Comparison of ENCODE assay signal across 15 cellular contexts in the genomic region with DNA sequence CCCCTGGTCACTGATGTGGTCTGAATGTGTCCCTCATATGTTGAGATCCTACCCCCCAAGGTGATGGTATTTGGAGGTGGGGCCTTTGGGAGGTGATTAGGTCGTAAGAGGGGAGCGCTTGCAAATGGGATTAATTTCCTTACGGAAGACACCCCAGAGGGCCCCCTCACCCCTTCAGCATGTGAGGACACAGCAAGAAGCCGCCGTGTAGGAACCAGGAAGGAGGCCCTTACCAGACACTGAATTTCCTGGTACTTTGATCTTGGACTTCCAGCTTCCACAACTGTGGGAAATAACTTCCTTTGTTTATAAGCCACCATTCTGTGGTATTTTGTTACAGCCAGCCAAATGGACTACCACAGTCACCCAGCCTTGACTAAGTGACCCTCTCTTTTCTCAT. TPM values are rescaled to one million over a fixed set of nuclear protein-coding genes. Genes with fewer than 3 reads are reported as not detected.
DNase-seq lines count a peak whose midpoint lies in the region; ATAC-seq and TF ChIP-seq lines count a peak whose summit lies in the region.
"Had no signal": no experiment of that assay in that cellular context is flagged by ENCODE, and none has a peak within 500 bp of the region (broad histone marks: within the 10 kb centered on the region; RNA-seq: fewer than 3 reads in every experiment).

No MANE protein-coding gene starts in this region.

- DNase-seq in CD4-positive, CD25-positive, alpha-beta regulatory T cell = no peak
- no peak for DNase-seq in CD8-positive, alpha-beta memory T cell
- DNase-seq in activated T-helper 1 cell treated with anti-CD3 and anti-CD28 coated beads, Interleukin-12 subunit alpha, Interleukin-12 subunit beta, Interleukin-2, Interleukin-4 antibody, amounts not matched to agents 30 ng/mL and 10 ng/mL and 1 ng/mL, durations not matched to agents 14 hours and 24 hours and 36 hours (ENCODE audit: low spot score) = no peak
- DNase-seq in naive thymus-derived CD8-positive, alpha-beta T cell = no peak
- no peak for DNase-seq in prostate gland (ENCODE audit: low spot score)
- DNase-seq: activated CD4-positive, alpha-beta T cell treated with anti-CD3 and anti-CD28 coated beads for 48 hours; C1 segment of cervical spinal cord; cerebellar nuclear complex; foreskin keratinocyte; GM23248; T-helper 9 cell had no signal

- peak overlapping the region; percentile 52 for H3K27ac ChIP-seq in CD4-positive, CD25-positive, alpha-beta regulatory T cell (ENCODE audit: insufficient read depth, low read length, poor library complexity, severe bottlenecking)
- no peak overlapping the region for H3K27ac ChIP-seq in CD8-positive, alpha-beta memory T cell (ENCODE audit: low read depth, low read length)
- no peak overlapping the region for H3K27ac ChIP-seq in prostate gland
- H3K27ac ChIP-seq: foreskin keratinocyte, GM23248, thoracic aorta had no signal

- intact Hi-C loops in activated T-helper 1 cell treated with anti-CD3 and anti-CD28 coated beads, Interleukin-12 subunit alpha, Interleukin-12 subunit beta, Interleukin-2, Interleukin-4 antibody, amounts not matched to agents 30 ng/mL and 10 ng/mL and 1 ng/mL, durations not matched to agents 14 hours and 24 hours and 36 hours (cut with micrococcal nuclease) = no loop called here
- intact Hi-C loops in prostate gland (cut with DNase I) = no loop called here

- peaks cover 93% of the 10 kb centered on the region for H3K4me1 ChIP-seq in CD4-positive, CD25-positive, alpha-beta regulatory T cell (ENCODE audit: control insufficient read depth, insufficient read depth, low read length, poor library complexity, severe bottlenecking)
- peaks cover 98% of the 10 kb centered on the region for H3K4me1 ChIP-seq in CD8-positive, alpha-beta memory T cell (ENCODE audit: insufficient read depth, low read length)
- no peaks in the 10 kb centered on the region for H3K4me1 ChIP-seq in prostate gland (replicated peaks)
- H3K4me1 ChIP-seq: foreskin keratinocyte had no signal

- no peak for TF ChIP-seq POLR2A in prostate gland (IDR thresholded peaks at IDR 0.05)

- no peaks in the 10 kb centered on the region for H3K9me3 ChIP-seq in CD4-positive, CD25-positive, alpha-beta regulatory T cell (ENCODE audit: control insufficient read depth in 2 of 2, low read length in 2 of 2)
- no peaks in the 10 kb centered on the region for H3K9me3 ChIP-seq in CD8-positive, alpha-beta memory T cell (ENCODE audit: low read length)
- no peaks in the 10 kb centered on the region for H3K9me3 ChIP-seq in prostate gland
- H3K9me3 ChIP-seq: thoracic aorta had no signal

- no peaks in the 10 kb centered on the region for H3K27me3 Mint-ChIP-seq in CD4-positive, CD25-positive, alpha-beta regulatory T cell
- H3K27me3 Mint-ChIP-seq in CD8-positive, alpha-beta memory T cell = no peaks in the 10 kb centered on the region
- H3K27me3 Mint-ChIP-seq in activated T-helper 1 cell treated with anti-CD3 and anti-CD28 coated beads, Interleukin-12 subunit alpha, Interleukin-12 subunit beta, Interleukin-2, Interleukin-4 antibody, amounts not matched to agents 30 ng/mL and 10 ng/mL and 1 ng/mL, durations not matched to agents 14 hours and 24 hours and 36 hours (ENCODE audit: insufficient read depth) = no peaks in the 10 kb centered on the region
- no peaks in the 10 kb centered on the region for H3K27me3 Mint-ChIP-seq in naive thymus-derived CD8-positive, alpha-beta T cell

- WGBS in prostate gland = 70% methylated on average over 5 of the region's 5 CpGs

- no peaks in the 10 kb centered on the region for H3K9me3 Mint-ChIP-seq in CD4-positive, CD25-positive, alpha-beta regulatory T cell
- no peaks in the 10 kb centered on the region for H3K9me3 Mint-ChIP-seq in CD8-positive, alpha-beta memory T cell
- no peaks in the 10 kb centered on the region for H3K9me3 Mint-ChIP-seq in activated T-helper 1 cell treated with anti-CD3 and anti-CD28 coated beads, Interleukin-12 subunit alpha, Interleukin-12 subunit beta, Interleukin-2, Interleukin-4 antibody, amounts not matched to agents 30 ng/mL and 10 ng/mL and 1 ng/mL, durations not matched to agents 14 hours and 24 hours and 36 hours
- H3K9me3 Mint-ChIP-seq in naive thymus-derived CD8-positive, alpha-beta T cell = no peaks in the 10 kb centered on the region

- no peak for TF ChIP-seq CTCF in prostate gland (IDR thresholded peaks at IDR 0.05)

- peaks cover 27% of the 10 kb centered on the region for H3K36me3 Mint-ChIP-seq in CD4-positive, CD25-positive, alpha-beta regulatory T cell
- H3K36me3 Mint-ChIP-seq in CD8-positive, alpha-beta memory T cell = peaks cover 0 to 26% (median 3%) of the 10 kb centered on the region in 3 donors
- peaks cover 11% of the 10 kb centered on the region for H3K36me3 Mint-ChIP-seq in activated T-helper 1 cell treated with anti-CD3 and anti-CD28 coated beads, Interleukin-12 subunit alpha, Interleukin-12 subunit beta, Interleukin-2, Interleukin-4 antibody, amounts not matched to agents 30 ng/mL and 10 ng/mL and 1 ng/mL, durations not matched to agents 14 hours and 24 hours and 36 hours (ENCODE audit: low read depth)
- H3K36me3 Mint-ChIP-seq in naive thymus-derived CD8-positive, alpha-beta T cell = peaks cover 0 to 11% (median 0%) of the 10 kb centered on the region in 3 donors

- no peak for ATAC-seq in CD4-positive, CD25-positive, alpha-beta regulatory T cell (ENCODE audit: low read depth in 2 of 2)
- no peak for ATAC-seq in naive thymus-derived CD8-positive, alpha-beta T cell
- ATAC-seq in GM18909 (IDR thresholded peaks at IDR 0.05; ENCODE audit: poor library complexity, unreplicated experiment) = no peak
- no peak for ATAC-seq in HG03045 (IDR thresholded peaks at IDR 0.05; ENCODE audit: unreplicated experiment)
- ATAC-seq: foreskin keratinocyte, Right ventricle myocardium inferior had no signal

- H3K4me3 Mint-ChIP-seq in CD4-positive, CD25-positive, alpha-beta regulatory T cell = peak overlapping the region in 3 of 4 donors; percentile 60 to 83 (median 75)
- H3K4me3 Mint-ChIP-seq in CD8-positive, alpha-beta memory T cell = peak overlapping the region; percentile 8 to 80 (median 57)
- no peak overlapping the region for H3K4me3 Mint-ChIP-seq in activated T-helper 1 cell treated with anti-CD3 and anti-CD28 coated beads, Interleukin-12 subunit alpha, Interleukin-12 subunit beta, Interleukin-2, Interleukin-4 antibody, amounts not matched to agents 30 ng/mL and 10 ng/mL and 1 ng/mL, durations not matched to agents 14 hours and 24 hours and 36 hours
- peak overlapping the region; percentile 35 to 88 (median 68) for H3K4me3 Mint-ChIP-seq in naive thymus-derived CD8-positive, alpha-beta T cell

- CTCF ChIA-PET in CD8-positive, alpha-beta memory T cell (lab: Charles Lee) = no interaction called here

- H3K36me3 ChIP-seq in CD4-positive, CD25-positive, alpha-beta regulatory T cell (ENCODE audit: control insufficient read depth, insufficient read depth, low read length) = peaks cover 25% of the 10 kb centered on the region
- H3K36me3 ChIP-seq in CD8-positive, alpha-beta memory T cell (ENCODE audit: insufficient read depth, low read length) = peaks cover 7% of the 10 kb centered on the region
- H3K36me3 ChIP-seq in prostate gland = no peaks in the 10 kb centered on the region
- H3K36me3 ChIP-seq: thoracic aorta had no signal

- H3K4me3 ChIP-seq in CD4-positive, CD25-positive, alpha-beta regulatory T cell (ENCODE audit: low read depth, low read length) = peak overlapping the region; percentile 49
- H3K4me3 ChIP-seq in CD8-positive, alpha-beta memory T cell (ENCODE audit: low read length) = no peak overlapping the region
- H3K4me3 ChIP-seq in prostate gland = no peak overlapping the region
- H3K4me3 ChIP-seq: GM23248, thoracic aorta had no signal

- H3K4me1 Mint-ChIP-seq in CD4-positive, CD25-positive, alpha-beta regulatory T cell = peaks cover 27 to 96% (median 79%) of the 10 kb centered on the region in 4 donors
- H3K4me1 Mint-ChIP-seq in CD8-positive, alpha-beta memory T cell = peaks cover 94 to 95% (median 94%) of the 10 kb centered on the region in 3 donors
- peaks cover 84% of the 10 kb centered on the region for H3K4me1 Mint-ChIP-seq in activated T-helper 1 cell treated with anti-CD3 and anti-CD28 coated beads, Interleukin-12 subunit alpha, Interleukin-12 subunit beta, Interleukin-2, Interleukin-4 antibody, amounts not matched to agents 30 ng/mL and 10 ng/mL and 1 ng/mL, durations not matched to agents 14 hours and 24 hours and 36 hours (ENCODE audit: low read depth)
- peaks cover 56 to 98% (median 95%) of the 10 kb centered on the region in 4 donors for H3K4me1 Mint-ChIP-seq in naive thymus-derived CD8-positive, alpha-beta T cell

- H3K27me3 ChIP-seq in CD4-positive, CD25-positive, alpha-beta regulatory T cell (ENCODE audit: control insufficient read depth, insufficient read depth, low read length) = no peaks in the 10 kb centered on the region
- no peaks in the 10 kb centered on the region for H3K27me3 ChIP-seq in CD8-positive, alpha-beta memory T cell (ENCODE audit: insufficient read depth, low read length, poor library complexity, severe bottlenecking)
- H3K27me3 ChIP-seq in prostate gland (replicated peaks; ENCODE audit: insufficient read depth) = no peaks in the 10 kb centered on the region
- H3K27me3 ChIP-seq: foreskin keratinocyte had no signal

- POLR2A ChIA-PET in CD8-positive, alpha-beta memory T cell (lab: Charles Lee) = no interaction called here
- POLR2A ChIA-PET in naive thymus-derived CD8-positive, alpha-beta T cell (lab: Charles Lee) = interaction anchor here (1.4 kb wide), 1 partner anchor 304 kb away, joined by 3 read pairs; no protein-coding TSS in a partner anchor

- peak overlapping the region; percentile 88 to 97 (median 95) for H3K27ac Mint-ChIP-seq in CD4-positive, CD25-positive, alpha-beta regulatory T cell
- peak overlapping the region; percentile 65 to 97 (median 88) for H3K27ac Mint-ChIP-seq in CD8-positive, alpha-beta memory T cell
- peak overlapping the region; percentile 24 for H3K27ac Mint-ChIP-seq in activated T-helper 1 cell treated with anti-CD3 and anti-CD28 coated beads, Interleukin-12 subunit alpha, Interleukin-12 subunit beta, Interleukin-2, Interleukin-4 antibody, amounts not matched to agents 30 ng/mL and 10 ng/mL and 1 ng/mL, durations not matched to agents 14 hours and 24 hours and 36 hours
- peak overlapping the region; percentile 84 to 97 (median 94) for H3K27ac Mint-ChIP-seq in naive thymus-derived CD8-positive, alpha-beta T cell

RNA-seq across cellular contexts. Expression of a gene that starts 35.9 kb away (rescaled TPM):
- 167 TPM for total RNA-seq in CD4-positive, CD25-positive, alpha-beta regulatory T cell
- polyA plus RNA-seq in CD4-positive, CD25-positive, alpha-beta regulatory T cell = 10 to 100 TPM; 44.8 to 62.3 (median 58.6) TPM
- total RNA-seq in CD8-positive, alpha-beta memory T cell = 10 to 100 TPM; 72.4 to 76.1 TPM
- polyA plus RNA-seq in CD8-positive, alpha-beta memory T cell = 77.9 TPM
- total RNA-seq in activated T-helper 1 cell treated with anti-CD3 and anti-CD28 coated beads, Interleukin-12 subunit alpha, Interleukin-12 subunit beta, Interleukin-2, Interleukin-4 antibody, amounts not matched to agents 30 ng/mL and 10 ng/mL and 1 ng/mL, durations not matched to agents 14 hours and 24 hours and 36 hours = 79.9 and 86.8 TPM in 2 replicates
- total RNA-seq in naive thymus-derived CD8-positive, alpha-beta T cell = 100 to 1,000 TPM; 119 to 124 TPM
- 100 to 1,000 TPM in 1 of 3 donors, 10 to 100 TPM in 2; 36.6 to 110 (median 67.8) TPM for polyA plus RNA-seq in naive thymus-derived CD8-positive, alpha-beta T cell
- total RNA-seq in prostate gland = 100 to 1,000 TPM in 1 of 2 donors, 10 to 100 TPM in 1; 39.0 to 144 TPM

Comparison
In these comparisons a context has a peak if more than half of its experiments do, and no peak if none do; other contexts are left out.
1. H3K27ac Mint-ChIP-seq: peak in every context shown above with its lines; median percentile 95 in CD4-positive, CD25-positive, alpha-beta regulatory T cell; 94 in naive thymus-derived CD8-positive, alpha-beta T cell; 88 in CD8-positive, alpha-beta memory T cell; 24 in activated T-helper 1 cell treated with anti-CD3 and anti-CD28 coated beads, Interleukin-12 subunit alpha, Interleukin-12 subunit beta, Interleukin-2, Interleukin-4 antibody, amounts not matched to agents 30 ng/mL and 10 ng/mL and 1 ng/mL, durations not matched to agents 14 hours and 24 hours and 36 hours.